In genomic region chr5:142131394-142131793, GRCh38 we compare ENCODE assay signal across 35 cellular contexts.
"Had no signal": no experiment of that assay in that cellular context is flagged by ENCODE, and none has a peak within 500 bp of the region (broad histone marks: within the 10 kb centered on the region; RNA-seq: fewer than 3 reads in every experiment).

No MANE protein-coding gene starts in this region.

- FAIRE-seq: bronchial epithelial cell, RCC 7860 had no signal

- H3K4me3 Mint-ChIP-seq: activated B cell treated with CpG ODN at 0.5 μM for 24 hours; activated CD4-positive, alpha-beta T cell treated with anti-CD3 and anti-CD28 coated beads, Interleukin-2, amount 10 ng/mL, durations not matched to agents 24 days and 14 days; brain had no signal

- H3K27ac Mint-ChIP-seq: activated B cell treated with CpG ODN at 0.5 μM for 24 hours; activated CD4-positive, alpha-beta T cell treated with anti-CD3 and anti-CD28 coated beads, Interleukin-2, amount 10 ng/mL, durations not matched to agents 24 days and 14 days had no signal

- H3K4me3 ChIP-seq: PC-9 had no signal

- H3K9me3 Mint-ChIP-seq: activated B cell treated with CpG ODN at 0.5 μM for 24 hours; activated CD4-positive, alpha-beta T cell treated with anti-CD3 and anti-CD28 coated beads, Interleukin-2, amount 10 ng/mL, durations not matched to agents 24 days and 14 days; activated T-helper 2 cell treated with anti-CD3 and anti-CD28 coated beads, Interferon-gamma antibody, Interleukin-2, Interleukin-4, amounts not matched to agents 10 μg/mL and 5 μg/mL and 100 μg/mL, durations not matched to agents 14 hours and 24 hours and 36 hours had no signal

- ATAC-seq: Right ventricle myocardium inferior, SK-N-SH treated with all-trans-retinoic acid at 6 μM for 48 hours had no signal

- DNase-seq: activated B cell treated with CpG ODN at 0.5 μM for 24 hours; activated CD4-positive, alpha-beta T cell treated with anti-CD3 and anti-CD28 coated beads, Interleukin-2, amount 10 ng/mL, durations not matched to agents 24 days and 14 days; activated CD4-positive, alpha-beta T cell treated with anti-CD3 and anti-CD28 coated beads, Interleukin-2, amount 50 U/mL, for 4 hours; activated CD4-positive, CD25-positive, alpha-beta regulatory T cell treated with anti-CD3 and anti-CD28 coated beads, Interleukin-2, amount 50 U/mL, for 72 hours; activated CD8-positive, alpha-beta memory T cell treated with anti-CD3 and anti-CD28 coated beads, Interleukin-2, amount 50 U/mL, for 4 hours; activated gamma-delta T cell; activated naive CD4-positive, alpha-beta T cell treated with Interleukin-2 at 50 U/mL for 16 hours; activated T-cell treated with anti-CD3 and anti-CD28 coated beads, Interleukin-2, amount 50 U/mL, for 48 hours; anterior cingulate cortex; caudate nucleus; cerebellar nuclear complex; cortex of kidney; MM.1S; MV-4-11; NCI-H1092; NCI-H1436 treated with DMSO at 0.1 percent for 48 hours; NCI-H1694 treated with DMSO at 0.1 percent for 48 hours; NCI-H2029; NCI-H510A; NCI-H526; NCI-H748 treated with DMSO at 0.1 percent for 48 hours; PC-9; SIG-M5; T-helper 1 cell; T-helper 2 cell; T-helper 9 cell had no signal

- H3K4me2 ChIP-seq: KMS-11, PC-9 had no signal

- H2AFZ ChIP-seq: PC-9 had no signal

- H3K9ac ChIP-seq: KMS-11 had no signal

- H3K27ac ChIP-seq: KMS-11, PC-9, RWPE1, VCaP had no signal

- H3K27me3 Mint-ChIP-seq: activated B cell treated with CpG ODN at 0.5 μM for 24 hours; activated CD4-positive, alpha-beta T cell treated with anti-CD3 and anti-CD28 coated beads, Interleukin-2, amount 10 ng/mL, durations not matched to agents 24 days and 14 days; brain had no signal
